Comparison of ENCODE assay signal across 8 cellular contexts in the genomic region with DNA sequence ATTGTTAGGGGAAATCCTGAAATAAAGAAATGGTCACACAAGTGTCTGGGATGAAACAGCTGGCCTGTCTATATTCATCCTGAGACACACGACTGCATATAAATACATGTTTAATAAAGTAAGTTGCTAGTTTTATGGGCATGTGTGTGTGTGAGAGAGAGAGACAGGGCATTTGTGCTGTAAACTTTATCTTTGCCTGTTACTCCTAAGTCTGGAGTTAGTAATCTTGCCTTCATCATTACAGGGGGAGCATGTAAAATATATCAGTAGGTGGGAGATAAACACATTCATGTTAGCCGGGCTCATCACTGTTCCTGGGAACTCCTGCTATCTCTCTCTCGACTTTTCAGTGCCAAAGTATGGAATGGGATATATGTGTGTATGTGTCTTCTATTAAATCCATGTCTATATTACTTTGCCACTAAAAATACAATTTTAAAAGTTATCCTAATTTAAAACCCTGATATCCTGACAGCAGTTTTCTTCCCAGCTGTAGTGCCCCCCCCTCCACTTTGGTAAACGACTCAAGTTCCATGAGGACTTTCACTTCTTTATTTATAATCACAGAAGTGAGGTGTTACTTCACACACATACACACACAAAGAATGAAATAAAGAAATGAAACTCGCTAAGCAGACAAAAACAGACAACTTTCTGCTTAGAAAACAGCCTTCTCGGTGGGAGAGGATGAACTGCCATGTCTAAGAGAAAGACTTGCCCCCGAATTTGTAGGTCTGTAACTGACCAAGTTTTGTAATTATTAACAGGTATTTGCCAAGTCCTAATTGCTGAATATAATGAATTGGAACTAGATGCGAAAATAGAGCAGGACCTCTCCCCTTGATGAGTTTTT. TPM values are rescaled to one million over a fixed set of nuclear protein-coding genes. Genes with fewer than 3 reads are reported as not detected.
DNase-seq lines count a peak whose midpoint lies in the region; ATAC-seq lines count a peak whose summit lies in the region.

No MANE protein-coding gene starts in this region.

- H3K27ac ChIP-seq in SJSA1: peak overlapping the region; percentile 100

- H3K36me3 ChIP-seq in SJSA1: peaks cover 12% of the 10 kb centered on the region

- DNase-seq in SJSA1 (ENCODE audit: low read depth in 1 of 2, low spot score in 2 of 2) (peak in 1 of 2 experiments; percentile 55), medulla oblongata (ENCODE audit: extremely low spot score) (peak; percentile 79), epidermal melanocyte (ENCODE audit: insufficient read length, low spot score) (no peak), DMS79 (lab: John Stamatoyannopoulos, UW) (no peak), dedifferentiated amniotic fluid mesenchymal stem cell (ENCODE audit: extremely low spot score) (no peak), left lobe of liver (ENCODE audit: low spot score) (no peak)

- no peaks in the 10 kb centered on the region for H3K27me3 ChIP-seq in SJSA1 (replicated peaks)

- H3K9me3 ChIP-seq in SJSA1 (replicated peaks): no peaks in the 10 kb centered on the region

- peak overlapping the region; percentile 95 for H3K4me3 ChIP-seq in SJSA1

- peaks cover 47% of the 10 kb centered on the region for H3K4me1 ChIP-seq in SJSA1 (replicated peaks)

- ATAC-seq in GM18517 (IDR thresholded peaks at IDR 0.05; ENCODE audit: unreplicated experiment) (peak; percentile 79), HG02763 (IDR thresholded peaks at IDR 0.05; ENCODE audit: unreplicated experiment) (peak; percentile 47), left lobe of liver (no peak)

RNA-seq across cellular contexts. Expression of a gene that starts 0.9 kb away (rescaled TPM):
- 40.0 and 48.0 TPM in 2 replicates for total RNA-seq in SJSA1 (2014; rRNA removed; shearing (Covaris generic))
- 19.3 TPM for total RNA-seq in left lobe of liver
